26 cellular contexts compared by ENCODE assay signal in genomic region chr3:141071681-141072260, GRCh38. TPM values are rescaled to one million over a fixed set of nuclear protein-coding genes. Genes with fewer than 3 reads are reported as not detected.
DNase-seq lines count a peak whose midpoint lies in the region; ATAC-seq and TF ChIP-seq lines count a peak whose summit lies in the region.
"Had no signal": no experiment of that assay in that cellular context is flagged by ENCODE, and none has a peak within 500 bp of the region (broad histone marks: within the 10 kb centered on the region; RNA-seq: fewer than 3 reads in every experiment).

No MANE protein-coding gene starts in this region.

- intact Hi-C loops in left ventricle myocardium inferior (cut with micrococcal nuclease) = no loop called here

- H3K9me3 Mint-ChIP-seq in WTC11 (no peaks in the 10 kb centered on the region), mesothelial cell of epicardium (no peaks in the 10 kb centered on the region)
- H3K9me3 Mint-ChIP-seq: activated naive CD8-positive, alpha-beta T cell treated with anti-CD3 and anti-CD28 coated beads for 36 hours; activated T-helper 2 cell treated with anti-CD3 and anti-CD28 coated beads, Interferon-gamma antibody, Interleukin-2, Interleukin-4, amounts not matched to agents 10 μg/mL and 5 μg/mL and 100 μg/mL, durations not matched to agents 14 hours and 24 hours and 36 hours had no signal

- no peaks in the 10 kb centered on the region for H3K27me3 ChIP-seq in cardiac muscle cell
- H3K27me3 ChIP-seq in left ventricle myocardium inferior (ENCODE audit: low read depth) = no peaks in the 10 kb centered on the region
- H3K27me3 ChIP-seq: gastrocnemius medialis, ovary, SJCRH30, upper lobe of left lung had no signal

- H3K9me3 ChIP-seq in cardiac muscle cell (ENCODE audit: low read depth) (no peaks in the 10 kb centered on the region), left ventricle myocardium inferior (replicated peaks) (no peaks in the 10 kb centered on the region)
- H3K9me3 ChIP-seq: gastrocnemius medialis, ovary, SJCRH30, upper lobe of left lung had no signal

- no peak for ATAC-seq in WTC11
- no peak for ATAC-seq in HG02763 (IDR thresholded peaks at IDR 0.05; ENCODE audit: unreplicated experiment)
- ATAC-seq: esophagus mucosa, gastrocnemius medialis, sciatic nerve had no signal

- no peak overlapping the region for H3K4me3 ChIP-seq in cardiac muscle cell
- no peak overlapping the region for H3K4me3 ChIP-seq in left ventricle myocardium inferior
- H3K4me3 ChIP-seq: gastrocnemius medialis, lung, ovary, SJCRH30, upper lobe of left lung had no signal

- H3K36me3 Mint-ChIP-seq in WTC11 (peaks cover 2% of the 10 kb centered on the region; the same call in 1 of the 2 replicates), mesothelial cell of epicardium (peaks cover 3% of the 10 kb centered on the region)
- H3K36me3 Mint-ChIP-seq: activated naive CD8-positive, alpha-beta T cell treated with anti-CD3 and anti-CD28 coated beads for 36 hours; CD14-positive monocyte had no signal

- CTCF ChIA-PET in WTC11 (lab: Charles Lee) = interaction anchor here (2.9 to 8.4 kb wide), 2 partner anchors 21 to 43 kb away, joined by 11 to 114 read pairs; partner anchors contain the start of gene SPSB4

- H3K27me3 Mint-ChIP-seq in WTC11 (ENCODE audit: low read depth) (peaks cover 10% of the 10 kb centered on the region), mesothelial cell of epicardium (ENCODE audit: low read depth) (no peaks in the 10 kb centered on the region)
- H3K27me3 Mint-ChIP-seq: activated naive CD8-positive, alpha-beta T cell treated with anti-CD3 and anti-CD28 coated beads for 36 hours had no signal

- H3K4me1 ChIP-seq in cardiac muscle cell (ENCODE audit: low read depth) (peaks cover 65% of the 10 kb centered on the region), left ventricle myocardium inferior (peaks cover 26% of the 10 kb centered on the region)

- no peak for TF ChIP-seq CTCF in cardiac muscle cell (IDR thresholded peaks at IDR 0.05; ENCODE audit: low read depth, low read length)
- TF ChIP-seq CTCF in left ventricle myocardium inferior (IDR thresholded peaks at IDR 0.05; ENCODE audit: borderline replicate concordance) = no peak
- no peak for TF ChIP-seq CTCF in WTC11 (IDR thresholded peaks at IDR 0.05)
- TF ChIP-seq CTCF in mesothelial cell of epicardium (IDR thresholded peaks at IDR 0.05; ENCODE audit: unreplicated experiment) = no peak

- POLR2A ChIA-PET in WTC11 (lab: Charles Lee) = interaction anchor here (1.0 to 1.3 kb wide), 2 partner anchors 9 to 19 kb away, joined by 3 to 4 read pairs; no protein-coding TSS in a partner anchor

- H3K27ac Mint-ChIP-seq in WTC11 (peak overlapping the region; percentile 90; the same call in 1 of the 2 replicates), mesothelial cell of epicardium (peak overlapping the region; percentile 71)
- H3K27ac Mint-ChIP-seq: activated naive CD8-positive, alpha-beta T cell treated with anti-CD3 and anti-CD28 coated beads for 36 hours; activated T-helper 2 cell treated with anti-CD3 and anti-CD28 coated beads, Interferon-gamma antibody, Interleukin-2, Interleukin-4, amounts not matched to agents 10 μg/mL and 5 μg/mL and 100 μg/mL, durations not matched to agents 14 hours and 24 hours and 36 hours; CD14-positive monocyte had no signal

- H3K4me1 Mint-ChIP-seq in WTC11 = peaks cover 92% of the 10 kb centered on the region
- peaks cover 54% of the 10 kb centered on the region for H3K4me1 Mint-ChIP-seq in mesothelial cell of epicardium

- peak in 1 of 2 donors; percentile 84 for DNase-seq in cardiac muscle cell (ENCODE audit: low read depth in 1 of 2, low spot score in 1 of 2)
- no peak for DNase-seq in left ventricle myocardium inferior
- DNase-seq in WTC11 (ENCODE audit: low spot score) = no peak
- no peak for DNase-seq in mesothelial cell of epicardium (ENCODE audit: low spot score in 2 of 2, unreplicated experiment in 2 of 2)
- DNase-seq in DMS53 treated with DMSO at 0.1 percent for 48 hours (lab: John Stamatoyannopoulos, UW; ENCODE audit: unreplicated experiment) = no peak
- DNase-seq in glomerular visceral epithelial cell (ENCODE audit: extremely low spot score) = no peak
- DNase-seq: activated CD4-positive, alpha-beta T cell treated with anti-CD3 and anti-CD28 coated beads, Interleukin-2, amount 50 U/mL, for 48 hours; activated CD8-positive, alpha-beta memory T cell treated with anti-CD3 and anti-CD28 coated beads, Interleukin-2, amount 50 U/mL, for 48 hours; activated naive CD8-positive, alpha-beta T cell treated with anti-CD3 and anti-CD28 coated beads for 36 hours; effector memory CD4-positive, alpha-beta T cell; gastrocnemius medialis; KBM-7; NCI-H226; ovary; SJCRH30; stimulated activated CD8-positive, alpha-beta memory T cell treated with anti-CD3 and anti-CD28 coated beads, Interleukin-4, amount 100 ng/mL, for 48 hours; upper lobe of left lung had no signal

- peak overlapping the region; percentile 89 for H3K27ac ChIP-seq in cardiac muscle cell
- no peak overlapping the region for H3K27ac ChIP-seq in left ventricle myocardium inferior (replicated peaks)
- H3K27ac ChIP-seq: gastrocnemius medialis, ovary, SJCRH30, upper lobe of left lung had no signal

- H3K36me3 ChIP-seq in cardiac muscle cell = no peaks in the 10 kb centered on the region
- no peaks in the 10 kb centered on the region for H3K36me3 ChIP-seq in left ventricle myocardium inferior
- H3K36me3 ChIP-seq: gastrocnemius medialis, ovary, upper lobe of left lung had no signal

- H3K4me3 Mint-ChIP-seq in WTC11 (no peak overlapping the region), mesothelial cell of epicardium (no peak overlapping the region)
- H3K4me3 Mint-ChIP-seq: activated naive CD8-positive, alpha-beta T cell treated with anti-CD3 and anti-CD28 coated beads for 36 hours; CD14-positive monocyte had no signal

TF ChIP-seq in WTC11, 78 proteins besides CTCF, POLR2A, EP300 and RAD21 (continues in another document):
- TF ChIP-seq IRF2 (CRISPR knock-in tag; IDR thresholded peaks at IDR 0.05; ENCODE audit: borderline replicate concordance, low read depth) (no peak), ERG (CRISPR knock-in tag; IDR thresholded peaks at IDR 0.05) (no peak), ESRRA (CRISPR knock-in tag; IDR thresholded peaks at IDR 0.05; ENCODE audit: borderline replicate concordance) (no peak), STAT6 (CRISPR knock-in tag; conservative IDR thresholded peaks at IDR 0.05; ENCODE audit: low read depth) (no peak), MXD4 (CRISPR knock-in tag; IDR thresholded peaks at IDR 0.05; ENCODE audit: borderline replicate concordance) (no peak), ZNF263 (CRISPR knock-in tag; IDR thresholded peaks at IDR 0.05; ENCODE audit: low read depth) (no peak), NR3C1 (CRISPR knock-in tag; conservative IDR thresholded peaks at IDR 0.05; ENCODE audit: low read depth) (no peak), TCF7 (CRISPR knock-in tag; IDR thresholded peaks at IDR 0.05; ENCODE audit: low read depth) (no peak), HMGA2 (CRISPR knock-in tag; IDR thresholded peaks at IDR 0.05) (no peak)
- TF ChIP-seq, protein P1, sequence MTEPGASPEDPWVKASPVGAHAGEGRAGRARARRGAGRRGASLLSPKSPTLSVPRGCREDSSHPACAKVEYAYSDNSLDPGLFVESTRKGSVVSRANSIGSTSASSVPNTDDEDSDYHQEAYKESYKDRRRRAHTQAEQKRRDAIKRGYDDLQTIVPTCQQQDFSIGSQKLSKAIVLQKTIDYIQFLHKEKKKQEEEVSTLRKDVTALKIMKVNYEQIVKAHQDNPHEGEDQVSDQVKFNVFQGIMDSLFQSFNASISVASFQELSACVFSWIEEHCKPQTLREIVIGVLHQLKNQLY (CRISPR knock-in tag; IDR thresholded peaks at IDR 0.05) = no peak
- TF ChIP-seq, protein P2, sequence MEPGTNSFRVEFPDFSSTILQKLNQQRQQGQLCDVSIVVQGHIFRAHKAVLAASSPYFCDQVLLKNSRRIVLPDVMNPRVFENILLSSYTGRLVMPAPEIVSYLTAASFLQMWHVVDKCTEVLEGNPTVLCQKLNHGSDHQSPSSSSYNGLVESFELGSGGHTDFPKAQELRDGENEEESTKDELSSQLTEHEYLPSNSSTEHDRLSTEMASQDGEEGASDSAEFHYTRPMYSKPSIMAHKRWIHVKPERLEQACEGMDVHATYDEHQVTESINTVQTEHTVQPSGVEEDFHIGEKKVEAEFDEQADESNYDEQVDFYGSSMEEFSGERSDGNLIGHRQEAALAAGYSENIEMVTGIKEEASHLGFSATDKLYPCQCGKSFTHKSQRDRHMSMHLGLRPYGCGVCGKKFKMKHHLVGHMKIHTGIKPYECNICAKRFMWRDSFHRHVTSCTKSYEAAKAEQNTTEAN (CRISPR knock-in tag; IDR thresholded peaks at IDR 0.05) = no peak

RNA-seq across cellular contexts. Expression of gene SPSB4, which starts 20.6 kb away (rescaled TPM):
- total RNA-seq in cardiac muscle cell (66.4 and 82.2 TPM in 2 replicates), left ventricle myocardium inferior (11.2 TPM), WTC11 (2021) (19.4 to 19.7 TPM (median 19.6 TPM) in 3 replicates), mesothelial cell of epicardium (12.9 to 15.4 TPM (median 13.1 TPM) in 3 replicates)
- polyA plus RNA-seq in cardiac muscle cell = 57.0 and 58.3 TPM in 2 replicates
- total RNA-seq: activated naive CD8-positive, alpha-beta T cell treated with anti-CD3 and anti-CD28 coated beads for 36 hours; activated T-helper 2 cell treated with anti-CD3 and anti-CD28 coated beads, Interferon-gamma antibody, Interleukin-2, Interleukin-4, amounts not matched to agents 10 μg/mL and 5 μg/mL and 100 μg/mL, durations not matched to agents 14 hours and 24 hours and 36 hours; esophagus mucosa; T-helper 2 cell treated with Interferon-gamma antibody and Interleukin-4, amounts not matched to agents 100 ng/mL and 5 ng/mL, for 36 hours had no signal
- polyA plus RNA-seq: AG04450, CD14-positive monocyte, keratinocyte had no signal
